Comparison of ENCODE assay signal across 9 cellular contexts in genomic region chr20:44186674-44187053, GRCh38. TPM values are rescaled to one million over a fixed set of nuclear protein-coding genes. Genes with fewer than 3 reads are reported as not detected.
DNase-seq lines count a peak whose midpoint lies in the region; ATAC-seq and TF ChIP-seq lines count a peak whose summit lies in the region.
"Had no signal": no experiment of that assay in that cellular context is flagged by ENCODE, and none has a peak within 500 bp of the region (broad histone marks: within the 10 kb centered on the region; RNA-seq: fewer than 3 reads in every experiment).

No MANE protein-coding gene starts in this region.

- TF ChIP-seq CTCF in coronary artery (IDR thresholded peaks at IDR 0.05) (no peak), stomach (IDR thresholded peaks at IDR 0.05) (no peak)

- POLR2A ChIA-PET in activated CD4-positive, alpha-beta T cell treated with anti-CD3 and anti-CD28 coated beads for 36 hours (lab: Charles Lee), result no interaction called here

- TF ChIP-seq EP300 in stomach (IDR thresholded peaks at IDR 0.05), result no peak

- no peaks in the 10 kb centered on the region for H3K9me3 ChIP-seq in HUES64 (ENCODE audit: insufficient read depth, low read depth, low read length)
- no peaks in the 10 kb centered on the region for H3K9me3 ChIP-seq in stomach

- peaks cover 27% of the 10 kb centered on the region for H3K27me3 Mint-ChIP-seq in memory B cell
- H3K27me3 Mint-ChIP-seq in activated CD4-positive, alpha-beta T cell treated with anti-CD3 and anti-CD28 coated beads for 36 hours, result peaks cover 45% of the 10 kb centered on the region

- TF ChIP-seq POLR2A in stomach (IDR thresholded peaks at IDR 0.05), result no peak

- 26% methylated on average over 14 of the region's 14 CpGs for WGBS in HUES64
- 14 to 30% (median 21%) methylated on average over 8 to 14 of the region's 14 CpGs for WGBS in stomach, 5 donors

- no peaks in the 10 kb centered on the region for H3K36me3 Mint-ChIP-seq in memory B cell
- H3K36me3 Mint-ChIP-seq in activated CD4-positive, alpha-beta T cell treated with anti-CD3 and anti-CD28 coated beads for 36 hours (ENCODE audit: low read depth), result no peaks in the 10 kb centered on the region

- no peak for ATAC-seq in memory B cell (ENCODE audit: low read depth)
- ATAC-seq in activated CD4-positive, alpha-beta T cell treated with anti-CD3 and anti-CD28 coated beads for 36 hours, result no peak
- no peak for ATAC-seq in HG03039 (IDR thresholded peaks at IDR 0.05; ENCODE audit: unreplicated experiment)

- H3K27ac Mint-ChIP-seq in memory B cell, result no peak overlapping the region
- H3K27ac Mint-ChIP-seq in activated CD4-positive, alpha-beta T cell treated with anti-CD3 and anti-CD28 coated beads for 36 hours, result no peak overlapping the region

- DNase-seq in coronary artery (ENCODE audit: low spot score) (no peak), memory B cell (ENCODE audit: low spot score in 2 of 2) (no peak), stomach (no peak), NCI-H2227 (lab: John Stamatoyannopoulos, UW; ENCODE audit: unreplicated experiment) (no peak)
- DNase-seq in stimulated activated naive CD4-positive, alpha-beta T cell treated with Interleukin-2 at 50 U/mL for 16 hours (lab: John Stamatoyannopoulos, UW), result no peak
- no peak for DNase-seq in activated CD4-positive, alpha-beta T cell treated with anti-CD3 and anti-CD28 coated beads for 36 hours
- DNase-seq: effector CD4-positive, alpha-beta T cell had no signal

- H3K4me1 ChIP-seq in HUES64 (ENCODE audit: insufficient read depth, low read length) (peaks cover 13% of the 10 kb centered on the region; the same call in 1 of the 2 replicates), stomach (peaks cover 6 to 44% (median 26%) of the 10 kb centered on the region in 4 donors)

- H3K4me3 Mint-ChIP-seq in memory B cell, result peak overlapping the region; percentile 15
- H3K4me3 Mint-ChIP-seq in activated CD4-positive, alpha-beta T cell treated with anti-CD3 and anti-CD28 coated beads for 36 hours, result no peak overlapping the region

- H3K4me1 Mint-ChIP-seq in memory B cell, result peaks cover 16% of the 10 kb centered on the region
- peaks cover 4% of the 10 kb centered on the region for H3K4me1 Mint-ChIP-seq in activated CD4-positive, alpha-beta T cell treated with anti-CD3 and anti-CD28 coated beads for 36 hours

- peak overlapping the region; percentile 59 for H3K4me3 ChIP-seq in HUES64 (ENCODE audit: low read length)
- peak overlapping the region; percentile 87 for H3K4me3 ChIP-seq in coronary artery
- H3K4me3 ChIP-seq in stomach, result peak overlapping the region; percentile 44 to 55 (median 50)

- peak overlapping the region; percentile 63 for H3K9ac ChIP-seq in HUES64 (ENCODE audit: low read depth, low read length)

- CTCF ChIA-PET in activated CD4-positive, alpha-beta T cell treated with anti-CD3 and anti-CD28 coated beads for 36 hours (lab: Charles Lee), result interaction anchor here (0.7 to 5.7 kb wide), 3 partner anchors 8 to 937 kb away, joined by 3 to 166 read pairs (median 4); no protein-coding TSS in a partner anchor

- H3K36me3 ChIP-seq in HUES64 (ENCODE audit: insufficient read depth, low read length) (no peaks in the 10 kb centered on the region), stomach (no peaks in the 10 kb centered on the region)

- no peaks in the 10 kb centered on the region for H3K27me3 ChIP-seq in HUES64 (ENCODE audit: insufficient read depth, low read length)
- peaks cover 0 to 20% (median 14%) of the 10 kb centered on the region in 3 donors for H3K27me3 ChIP-seq in stomach

- H3K27ac ChIP-seq in HUES64 (ENCODE audit: low read depth, low read length), result no peak overlapping the region
- peak overlapping the region; percentile 84 to 96 for H3K27ac ChIP-seq in coronary artery
- H3K27ac ChIP-seq in stomach, result peak overlapping the region in 4 of 5 donors; percentile 78 to 91 (median 80)

- no peaks in the 10 kb centered on the region for H3K9me3 Mint-ChIP-seq in memory B cell
- no peaks in the 10 kb centered on the region for H3K9me3 Mint-ChIP-seq in activated CD4-positive, alpha-beta T cell treated with anti-CD3 and anti-CD28 coated beads for 36 hours (ENCODE audit: low read depth)

- intact Hi-C loops in stomach (cut with DNase I; ENCODE audit: low total_unique reads), result no loop called here
- intact Hi-C loops in activated CD4-positive, alpha-beta T cell treated with anti-CD3 and anti-CD28 coated beads for 36 hours (cut with DNase I, micrococcal nuclease), result no loop called here

RNA-seq across cellular contexts. Expression of gene JPH2, which starts 0.3 kb away (rescaled TPM):
- 0.55 TPM for polyA plus RNA-seq in HUES64 (2013, experiment 1 of 2)
- 0.89 TPM for polyA plus RNA-seq in HUES64 (2013, experiment 2 of 2)
- 10 to 100 TPM in 4 of 5 donors, 1 to 10 TPM in 1; 7.6 to 51.9 (median 38.9) TPM for total RNA-seq in stomach
- 1 to 10 TPM in 2 of 3 donors, under 1 TPM in 1; 0.15 to 9.1 (median 1.1) TPM for polyA plus RNA-seq in stomach
- total RNA-seq in activated CD4-positive, alpha-beta T cell treated with anti-CD3 and anti-CD28 coated beads for 36 hours, result under 1 TPM; 0.07 TPM

RNA-seq across cellular contexts. Expression of gene OSER1, which starts 23.9 kb away (rescaled TPM):
- polyA plus RNA-seq in HUES64 (2013, experiment 1 of 2), result 28.1 TPM
- 29.9 TPM for polyA plus RNA-seq in HUES64 (2013, experiment 2 of 2)
- total RNA-seq in stomach, result 10 to 100 TPM in 4 of 5 donors, 1 to 10 TPM in 1; 7.8 to 87.5 (median 31.9) TPM
- 10 to 100 TPM; 22.9 to 33.5 (median 30.9) TPM for polyA plus RNA-seq in stomach
- total RNA-seq in activated CD4-positive, alpha-beta T cell treated with anti-CD3 and anti-CD28 coated beads for 36 hours, result 10 to 100 TPM; 19.9 to 22.5 TPM

Comparison
In these comparisons a context has a peak if more than half of its experiments do, and no peak if none do; other contexts are left out.
1. RNA of gene JPH2, which starts 0.3 kb away (total RNA-seq): 7.6 to 51.9 TPM in stomach; 0.07 TPM in activated CD4-positive, alpha-beta T cell treated with anti-CD3 and anti-CD28 coated beads for 36 hours; every median in the first group is over 4 times any median in the second.
2. Peak in every context shown above with its lines, with median percentiles within 50 percentile points of each other: H3K4me3 ChIP-seq.